9 cellular contexts compared by ENCODE assay signal in genomic region chr19:48739400-48739825, GRCh38. TPM values are rescaled to one million over a fixed set of nuclear protein-coding genes. Genes with fewer than 3 reads are reported as not detected.
A peak's percentile ranks its signal among the peaks of the same experiment; 100 is the strongest.
DNase-seq lines count a peak whose midpoint lies in the region; ATAC-seq, FAIRE-seq and TF ChIP-seq lines count a peak whose summit lies in the region.
"Had no signal": no experiment of that assay in that cellular context is flagged by ENCODE, and none has a peak within 500 bp of the region (broad histone marks: within the 10 kb centered on the region; RNA-seq: fewer than 3 reads in every experiment).

No MANE protein-coding gene starts in this region.

- no peak for FAIRE-seq in A549 (lab: Jason Lieb, UNC)

- H3K9me3 ChIP-seq in A549, result no peaks in the 10 kb centered on the region
- H3K9me3 ChIP-seq in mucosa of rectum (ENCODE audit: control insufficient read depth in 2 of 2, low read length in 2 of 2), result no peaks in the 10 kb centered on the region

- H3K27ac ChIP-seq in A549 (peak overlapping the region; percentile 82 to 89), mucosa of rectum (ENCODE audit: low read depth in 2 of 2, low read length in 2 of 2) (peak overlapping the region in 1 of 2 donors; percentile 32)
- H3K27ac ChIP-seq: HL-60 had no signal

- no peak for TF ChIP-seq RAD21 in A549 (conservative IDR thresholded peaks at IDR 0.05 in 1 of 2, IDR thresholded peaks at IDR 0.05 in 1 of 2)

- peak overlapping the region in 1 of 2 donors; percentile 62 for H3K9ac ChIP-seq in mucosa of rectum (ENCODE audit: low read depth in 1 of 2, low read length in 2 of 2)

- no peak for ATAC-seq in A549
- peak; percentile 5 for ATAC-seq in HG02798 (IDR thresholded peaks at IDR 0.05; ENCODE audit: poor library complexity, unreplicated experiment)

- TF ChIP-seq EP300 in A549 (IDR thresholded peaks at IDR 0.05), result no peak

- H3K36me3 ChIP-seq in mucosa of rectum (ENCODE audit: control insufficient read depth in 2 of 2, insufficient read depth in 2 of 2, low read length in 2 of 2), result no peaks in the 10 kb centered on the region

- H3K27me3 Mint-ChIP-seq in activated T-cell treated with anti-CD3 and anti-CD28 coated beads, Interleukin-2, amount 50 U/mL, for 24 hours, result peaks cover 20% of the 10 kb centered on the region

- in situ Hi-C loops in KBM-7 (cut with MboI; ENCODE audit: low pct_unique_long_range_greater_than_20kb, low sequenced_read_pairs), result no loop called here

- POLR2A ChIA-PET in A549 (lab: Yijun Ruan, JAX), result interaction anchor here (0.6 to 2.0 kb wide), 6 partner anchors 19 to 99 kb away, joined by 3 to 15 read pairs (median 4); partner anchors contain the start of gene CA11

- H3K4me2 ChIP-seq in A549, result peak overlapping the region; percentile 100

- H3K4me1 Mint-ChIP-seq in activated T-cell treated with anti-CD3 and anti-CD28 coated beads, Interleukin-2, amount 50 U/mL, for 24 hours (ENCODE audit: low read depth), result peaks cover 10% of the 10 kb centered on the region

- 27% methylated on average over 17 of the region's 42 CpGs for WGBS in A549 (ENCODE audit: missing lambda C conversion rate)

- H3K4me3 ChIP-seq in A549, result peak overlapping the region; percentile 59
- peak overlapping the region; percentile 39 to 54 for H3K4me3 ChIP-seq in mucosa of rectum (ENCODE audit: low read length in 2 of 2)

- H3K9me3 Mint-ChIP-seq in activated T-cell treated with anti-CD3 and anti-CD28 coated beads, Interleukin-2, amount 50 U/mL, for 24 hours, result no peaks in the 10 kb centered on the region

- DNase-seq in A549 (ENCODE audit: low read depth in 1 of 2, low spot score in 1 of 2) (no peak), dermis blood vessel endothelial cell (peak; percentile 36), Kasumi-1 (lab: John Stamatoyannopoulos, UW) (no peak), iPS-NIHi11 (ENCODE audit: low spot score) (no peak), KBM-7 (no peak)
- DNase-seq in activated T-cell treated with anti-CD3 and anti-CD28 coated beads, Interleukin-2, amount 50 U/mL, for 24 hours, result no peak

- no peak for TF ChIP-seq POLR2A in A549 (IDR thresholded peaks at IDR 0.05; ENCODE audit: low read length)

- no peak for TF ChIP-seq CTCF in A549 (IDR thresholded peaks at IDR 0.05)

- peaks cover 2 to 7% of the 10 kb centered on the region in 2 donors for H3K27me3 ChIP-seq in mucosa of rectum (ENCODE audit: control insufficient read depth in 2 of 2, insufficient read depth in 2 of 2, low read length in 2 of 2)

- CTCF ChIA-PET in A549 (lab: Yijun Ruan, JAX), result interaction anchor here (0.6 to 5.4 kb wide), 44 partner anchors 8 to 358 kb away, joined by 3 to 69 read pairs (median 5); partner anchors contain the start of genes CA11, FUT2 and IZUMO1

- H3K4me3 Mint-ChIP-seq in activated T-cell treated with anti-CD3 and anti-CD28 coated beads, Interleukin-2, amount 50 U/mL, for 24 hours, result no peak overlapping the region

- no peak overlapping the region for H3K27ac Mint-ChIP-seq in activated T-cell treated with anti-CD3 and anti-CD28 coated beads, Interleukin-2, amount 50 U/mL, for 24 hours

- H3K36me3 Mint-ChIP-seq in activated T-cell treated with anti-CD3 and anti-CD28 coated beads, Interleukin-2, amount 50 U/mL, for 24 hours (ENCODE audit: low read depth), result no peaks in the 10 kb centered on the region

- H3K4me1 ChIP-seq in A549, result peaks cover 16% of the 10 kb centered on the region
- H3K4me1 ChIP-seq in mucosa of rectum (ENCODE audit: control insufficient read depth in 2 of 2, insufficient read depth in 2 of 2, low read length in 2 of 2), result peaks cover 20 to 23% of the 10 kb centered on the region in 2 donors

TF ChIP-seq in A549, 52 proteins besides CTCF, POLR2A, EP300 and RAD21 (continues in another document):
- TF ChIP-seq ZC3H11A (IDR thresholded peaks at IDR 0.05) (no peak), CBX2 (IDR thresholded peaks at IDR 0.05; ENCODE audit: borderline replicate concordance, low read depth) (no peak), JUN (IDR thresholded peaks at IDR 0.05) (no peak), BCL3 (IDR thresholded peaks at IDR 0.05) (0 out of 3 replicates have a peak, but pooled peaks have one; percentile 14), ESRRA (IDR thresholded peaks at IDR 0.05; ENCODE audit: borderline replicate concordance, low read length) (no peak), MAZ (IDR thresholded peaks at IDR 0.05; ENCODE audit: borderline replicate concordance, low read depth, low read length) (no peak), USF2 (IDR thresholded peaks at IDR 0.05) (no peak), PHF8 (IDR thresholded peaks at IDR 0.05; ENCODE audit: borderline replicate concordance, low read depth) (0 out of 2 replicates have a peak, but pooled peaks have one; percentile 27)

RNA-seq across cellular contexts. Expression of gene RASIP1, which starts 1.0 kb away (rescaled TPM):
- polyA plus RNA-seq in A549 (2011; rRNA removed) (0.33 and 0.40 TPM in 2 replicates), A549 (2017; fragmentation: RNase III; extraction: RNeasy Plus Mini Kit Qiagen cat#74134 plus additional on column Dnase treatment) (0.36 to 0.62 TPM (median 0.45 TPM) in 3 replicates)
- 0.36 and 0.47 TPM in 2 replicates for polyA plus RNA-seq in A549 (2012; cell fraction: cytosol; rRNA removed)
- polyA plus RNA-seq in A549 (2012; cell fraction: nucleus; rRNA removed), result 0.69 and 0.83 TPM in 2 replicates
- 0.10 and 0.45 TPM in 2 replicates for polyA minus RNA-seq in A549 (2011; rRNA and poly(A)+ RNA removed)
- 130 and 154 TPM in 2 replicates for total RNA-seq in dermis blood vessel endothelial cell

RNA-seq across cellular contexts. Expression of gene IZUMO1, which starts 7.3 kb away (rescaled TPM):
- polyA plus RNA-seq in A549 (2011; rRNA removed), result not detected in 2 replicates
- polyA plus RNA-seq in A549 (2012; cell fraction: cytosol; rRNA removed), result not detected in 2 replicates
- polyA plus RNA-seq in A549 (2012; cell fraction: nucleus; rRNA removed), result 0.04 TPM in 1 of 2 replicates, not detected in the other
- not detected in 3 replicates for polyA plus RNA-seq in A549 (2017; fragmentation: RNase III; extraction: RNeasy Plus Mini Kit Qiagen cat#74134 plus additional on column Dnase treatment)
- polyA minus RNA-seq in A549 (2011; rRNA and poly(A)+ RNA removed), result not detected in 2 replicates
- total RNA-seq in dermis blood vessel endothelial cell, result 0.17 and 0.28 TPM in 2 replicates

RNA-seq across cellular contexts. Expression of gene FUT1, which starts 13.0 kb away (rescaled TPM):
- polyA plus RNA-seq in A549 (2011; rRNA removed) (1.4 and 1.5 TPM in 2 replicates), A549 (2017; fragmentation: RNase III; extraction: RNeasy Plus Mini Kit Qiagen cat#74134 plus additional on column Dnase treatment) (0.05 to 0.13 TPM (median 0.09 TPM) in 3 replicates)
- 0.17 and 0.21 TPM in 2 replicates for polyA plus RNA-seq in A549 (2012; cell fraction: cytosol; rRNA removed)
- 0.20 and 0.55 TPM in 2 replicates for polyA plus RNA-seq in A549 (2012; cell fraction: nucleus; rRNA removed)
- 1.0 and 1.1 TPM in 2 replicates for polyA minus RNA-seq in A549 (2011; rRNA and poly(A)+ RNA removed)
- total RNA-seq in dermis blood vessel endothelial cell, result 8.1 and 10.9 TPM in 2 replicates

RNA-seq across cellular contexts. Expression of gene FGF21, which starts 15.9 kb away (rescaled TPM):
- polyA plus RNA-seq in A549 (2011; rRNA removed), result 0.06 TPM in 1 of 2 replicates, not detected in the other
- not detected in 2 replicates for polyA plus RNA-seq in A549 (2012; cell fraction: cytosol; rRNA removed)
- 0.16 TPM in 1 of 2 replicates, not detected in the other for polyA plus RNA-seq in A549 (2012; cell fraction: nucleus; rRNA removed)
- polyA plus RNA-seq in A549 (2017; fragmentation: RNase III; extraction: RNeasy Plus Mini Kit Qiagen cat#74134 plus additional on column Dnase treatment), result not detected in 3 replicates
- polyA minus RNA-seq in A549 (2011; rRNA and poly(A)+ RNA removed), result not detected in 2 replicates
- total RNA-seq in dermis blood vessel endothelial cell, result not detected in 2 replicates

RNA-seq across cellular contexts. Expression of gene MAMSTR, which starts 19.9 kb away (rescaled TPM):
- polyA plus RNA-seq in A549 (2011; rRNA removed), result 0.45 and 0.52 TPM in 2 replicates
- polyA plus RNA-seq in A549 (2012; cell fraction: cytosol; rRNA removed), result 0.81 and 0.87 TPM in 2 replicates
- polyA plus RNA-seq in A549 (2012; cell fraction: nucleus; rRNA removed), result 0.85 and 0.95 TPM in 2 replicates
- 0.33 to 0.44 TPM (median 0.40 TPM) in 3 replicates for polyA plus RNA-seq in A549 (2017; fragmentation: RNase III; extraction: RNeasy Plus Mini Kit Qiagen cat#74134 plus additional on column Dnase treatment)
- polyA minus RNA-seq in A549 (2011; rRNA and poly(A)+ RNA removed), result 0.92 and 1.0 TPM in 2 replicates
- total RNA-seq in dermis blood vessel endothelial cell, result 0.09 and 0.51 TPM in 2 replicates
